Comparison of ENCODE assay signal across 9 cellular contexts in the genomic region with DNA sequence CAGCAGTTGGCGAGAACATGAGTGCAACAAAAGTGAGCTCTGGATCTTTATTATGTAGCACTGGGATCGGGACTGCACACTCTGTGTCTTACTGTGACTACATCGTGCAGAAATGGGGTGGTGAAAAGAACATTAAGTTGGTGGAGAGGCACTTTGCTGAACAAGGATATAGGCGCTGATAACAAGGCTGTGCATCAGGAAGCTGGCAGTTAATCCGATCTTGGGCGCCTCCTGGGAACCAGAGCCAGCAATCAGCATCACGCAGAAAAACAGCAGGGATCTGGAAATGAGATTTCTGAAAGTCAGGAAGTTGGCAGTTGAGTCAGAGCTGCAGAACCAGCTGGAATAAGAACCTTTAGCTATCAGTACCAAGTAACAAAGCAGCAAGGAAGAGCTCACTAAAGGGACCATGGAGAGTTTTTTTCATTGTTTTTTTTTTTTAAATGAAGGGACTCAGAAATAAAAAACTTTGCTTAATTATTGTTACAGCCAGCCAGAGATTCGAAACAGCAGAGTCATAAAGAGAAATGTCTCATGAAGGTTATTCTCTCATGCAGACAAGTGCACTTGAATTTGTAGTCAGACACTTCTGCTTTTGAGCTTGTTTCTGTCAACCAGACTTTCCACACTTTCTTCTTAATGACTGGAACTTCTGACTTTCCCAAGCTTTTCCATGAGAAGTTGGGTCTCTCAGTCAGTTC. TPM values are rescaled to one million over a fixed set of nuclear protein-coding genes. Genes with fewer than 3 reads are reported as not detected.
DNase-seq lines count a peak whose midpoint lies in the region; ATAC-seq, FAIRE-seq and TF ChIP-seq lines count a peak whose summit lies in the region.
"Had no signal": no experiment of that assay in that cellular context is flagged by ENCODE, and none has a peak within 500 bp of the region (broad histone marks: within the 10 kb centered on the region; RNA-seq: fewer than 3 reads in every experiment).

No MANE protein-coding gene starts in this region.

- DNase-seq in NCI-H2029 (lab: John Stamatoyannopoulos, UW) = peak; percentile 1
- DNase-seq in NCI-H2029 treated with DMSO at 0.1 percent for 48 hours (lab: John Stamatoyannopoulos, UW) = no peak
- peak; percentile 72 for DNase-seq in astrocyte of the spinal cord (ENCODE audit: low read depth, low spot score)
- no peak for DNase-seq in pancreas
- DNase-seq in SKM-1 treated with dmso at 0.1 percent for 144 hours (lab: John Stamatoyannopoulos, UW; ENCODE audit: unreplicated experiment) = no peak
- no peak for DNase-seq in ureter (ENCODE audit: low spot score)
- DNase-seq in breast epithelium (ENCODE audit: low spot score in 2 of 2) = no peak

- H3K4me3 ChIP-seq in astrocyte of the spinal cord (ENCODE audit: low read depth, low read length) (no peak overlapping the region), pancreas (no peak overlapping the region), breast epithelium (no peak overlapping the region)

- in situ Hi-C loops in astrocyte of the spinal cord (cut with HindIII; ENCODE audit: low sequenced_read_pairs) = no loop called here

- H3K4me1 ChIP-seq in pancreas (no peaks in the 10 kb centered on the region), breast epithelium (no peaks in the 10 kb centered on the region)

- no peak overlapping the region for H3K27ac ChIP-seq in pancreas
- no peak overlapping the region for H3K27ac ChIP-seq in breast epithelium

- H3K36me3 ChIP-seq in pancreas = no peaks in the 10 kb centered on the region
- no peaks in the 10 kb centered on the region for H3K36me3 ChIP-seq in breast epithelium

- ATAC-seq in HG03439 (IDR thresholded peaks at IDR 0.05; ENCODE audit: unreplicated experiment) (peak; percentile 46), pancreas (peak in 3 of 4 donors; percentile 12 to 29 (median 25))

- FAIRE-seq in pancreas (lab: Jason Lieb, UNC) = no peak

- 29 to 35% methylated on average over 8 of the region's 8 CpGs for WGBS in pancreas, 2 donors

- no peak for TF ChIP-seq POLR2A in breast epithelium (IDR thresholded peaks at IDR 0.05)

- H3K9me3 ChIP-seq in pancreas = no peaks in the 10 kb centered on the region
- H3K9me3 ChIP-seq in breast epithelium = no peaks in the 10 kb centered on the region

- intact Hi-C loops in pancreas (cut with DNase I) (no loop called here), breast epithelium (cut with DNase I; ENCODE audit: low total_unique reads) (no loop called here)

- H3K27me3 ChIP-seq in pancreas (no peaks in the 10 kb centered on the region), breast epithelium (no peaks in the 10 kb centered on the region)

- TF ChIP-seq CTCF in astrocyte of the spinal cord (IDR thresholded peaks at IDR 0.05; ENCODE audit: low read depth, low read length) (no peak), pancreas (IDR thresholded peaks at IDR 0.05) (no peak), breast epithelium (IDR thresholded peaks at IDR 0.05) (no peak)

RNA-seq across cellular contexts. Expression of a gene that starts 22.8 kb away (rescaled TPM):
- total RNA-seq in pancreas (1 to 10 TPM in 2 of 6 donors, under 1 TPM in 4; 0.40 to 1.3 (median 0.54) TPM), ureter (14.1 TPM), breast epithelium (under 1 TPM; 0.15 to 0.98 (median 0.16) TPM)
- polyA plus RNA-seq in pancreas = under 1 TPM; 0.38 to 0.49 TPM
- total RNA-seq: NCI-H460 had no signal

Comparison
In these comparisons a context has a peak if more than half of its experiments do, and no peak if none do; other contexts are left out.
1. DNase-seq: peak in NCI-H2029 (single experiment) and astrocyte of the spinal cord (single experiment); none in NCI-H2029 treated with DMSO at 0.1 percent for 48 hours (single experiment), pancreas (0 of 6), SKM-1 treated with dmso at 0.1 percent for 144 hours (single experiment), ureter (single experiment) and breast epithelium (0 of 2).